Comparison of ENCODE assay signal across 9 cellular contexts in the genomic region with DNA sequence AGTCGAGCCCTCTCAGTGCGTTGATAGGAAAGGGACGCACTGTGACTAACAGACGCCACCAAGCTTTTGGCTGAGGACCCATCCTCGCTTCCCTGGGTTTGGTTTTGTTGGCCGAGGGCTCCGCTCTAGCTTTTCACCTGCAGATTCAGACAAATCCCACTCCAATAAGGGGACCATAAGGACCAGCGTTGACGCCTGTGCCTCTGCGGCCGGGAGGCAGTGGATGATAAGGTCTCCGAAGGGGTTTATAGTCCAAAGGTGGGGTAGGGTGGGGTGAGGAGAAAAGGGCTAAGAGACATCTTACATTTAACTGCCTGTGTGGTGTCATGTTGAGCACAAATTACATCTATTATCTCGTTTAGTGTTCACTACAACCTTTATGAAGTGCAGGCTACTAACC. TPM values are rescaled to one million over a fixed set of nuclear protein-coding genes. Genes with fewer than 3 reads are reported as not detected.
DNase-seq lines count a peak whose midpoint lies in the region; ATAC-seq, FAIRE-seq and TF ChIP-seq lines count a peak whose summit lies in the region.
"Had no signal": no experiment of that assay in that cellular context is flagged by ENCODE, and none has a peak within 500 bp of the region (broad histone marks: within the 10 kb centered on the region; RNA-seq: fewer than 3 reads in every experiment).

No MANE protein-coding gene starts in this region.

- RAD21 ChIA-PET in GM12878 (lab: Charles Lee; ENCODE audit: unreplicated experiment): interaction anchor here (0.8 to 1.5 kb wide), 3 partner anchors 10 to 45 kb away, joined by 3 to 10 read pairs (median 3); partner anchors contain the start of gene CENPS

- TF ChIP-seq RAD21 in GM12878 (IDR thresholded peaks at IDR 0.05; ENCODE audit: insufficient read depth, low read depth, low read length): no peak

- TF ChIP-seq POLR2A in GM12878 (IDR thresholded peaks at IDR 0.05; ENCODE audit: low read depth, low read length) (no peak), upper lobe of left lung (IDR thresholded peaks at IDR 0.05) (no peak)

- DNase-seq in cardiac muscle cell (ENCODE audit: low read depth in 1 of 2, low spot score in 1 of 2): peak in 1 of 2 donors; percentile 10
- no peak for DNase-seq in left cardiac atrium
- no peak for DNase-seq in GM12878 (ENCODE audit: low read depth, low spot score)
- DNase-seq in lung (ENCODE audit: low spot score): no peak
- no peak for DNase-seq in upper lobe of left lung
- no peak for DNase-seq in stimulated activated CD8-positive, alpha-beta memory T cell treated with anti-CD3 and anti-CD28 coated beads, Interleukin-4, amount 100 ng/mL, for 48 hours
- no peak for DNase-seq in GDM1 (lab: John Stamatoyannopoulos, UW)

- H3K36me3 ChIP-seq in cardiac muscle cell (no peaks in the 10 kb centered on the region), GM12878 (ENCODE audit: control insufficient read depth in 2 of 2, insufficient read depth in 2 of 2, low read length in 1 of 2) (no peaks in the 10 kb centered on the region), lung (ENCODE audit: control insufficient read depth in 2 of 2, insufficient read depth in 2 of 2, low read length in 2 of 2) (peaks cover 0 to 3% of the 10 kb centered on the region in 2 donors), upper lobe of left lung (no peaks in the 10 kb centered on the region)

- peak overlapping the region; percentile 61 for H2AFZ ChIP-seq in GM12878 (ENCODE audit: control insufficient read depth, low read depth, low read length)

- no TSS peak for BruUV-seq in GM12878 (replicated peaks; lab: Mats Ljungman, UMichigan)

- in situ Hi-C loops in GM12878 (cut with MboI): no loop called here

- H3K27ac ChIP-seq in cardiac muscle cell (peak overlapping the region; percentile 90), GM12878 (ENCODE audit: control insufficient read depth, insufficient read depth) (peak overlapping the region; percentile 74), lung (ENCODE audit: low read depth in 1 of 2, low read length in 1 of 2) (peak overlapping the region; percentile 47 to 68), upper lobe of left lung (peak overlapping the region; percentile 74 to 93 (median 85))

- WGBS in GM12878 (ENCODE audit: insufficient coverage, insufficient replicate concordance, low lambda C conversion rate, missing lambda C conversion rate): under 1% methylated on average over 13 of the region's 13 CpGs
- 1 to 3% methylated on average over 13 of the region's 13 CpGs for WGBS in lung, 2 donors
- 0 to 2% methylated on average over 12 to 13 of the region's 13 CpGs for WGBS in upper lobe of left lung, 2 donors

- TF ChIP-seq EP300 in GM12878 (IDR thresholded peaks at IDR 0.05; ENCODE audit: borderline replicate concordance in 1 of 2, control insufficient read depth in 1 of 2, low read depth in 2 of 2, low read length in 2 of 2): no peak
- TF ChIP-seq EP300 in upper lobe of left lung (IDR thresholded peaks at IDR 0.05): no peak

- SMC1A ChIA-PET in GM12878 (lab: Charles Lee; ENCODE audit: uncharacterized antibody, unreplicated experiment): interaction anchor here (1.1 to 1.5 kb wide), 4 partner anchors 19 to 87 kb away, joined by 3 to 8 read pairs (median 4); partner anchors contain the start of gene CENPS

- peak overlapping the region; percentile 48 for H3K4me2 ChIP-seq in GM12878 (ENCODE audit: control insufficient read depth, insufficient read depth)

- peaks cover 7% of the 10 kb centered on the region for H3K4me1 ChIP-seq in cardiac muscle cell (ENCODE audit: low read depth)
- peaks cover 18% of the 10 kb centered on the region for H3K4me1 ChIP-seq in GM12878 (ENCODE audit: control insufficient read depth, insufficient read depth, low read length)
- H3K4me1 ChIP-seq in lung (ENCODE audit: control insufficient read depth in 2 of 2, insufficient read depth in 2 of 2, low read length in 2 of 2): peaks cover 7 to 8% of the 10 kb centered on the region in 2 donors
- peaks cover 19 to 45% (median 30%) of the 10 kb centered on the region in 4 donors for H3K4me1 ChIP-seq in upper lobe of left lung

- H3K27me3 ChIP-seq in cardiac muscle cell (no peaks in the 10 kb centered on the region), GM12878 (replicated peaks in 1 of 2; ENCODE audit: control insufficient read depth in 2 of 2, insufficient read depth in 2 of 2, low read length in 1 of 2) (no peaks in the 10 kb centered on the region), lung (ENCODE audit: control insufficient read depth, insufficient read depth) (no peaks in the 10 kb centered on the region), upper lobe of left lung (no peaks in the 10 kb centered on the region)

- H3K9ac ChIP-seq in GM12878 (ENCODE audit: control insufficient read depth, insufficient read depth, low read length): peak overlapping the region; percentile 73

- CTCF ChIA-PET in GM12878 (lab: Yijun Ruan, JAX): interaction anchor here (0.6 to 1.3 kb wide), 3 partner anchors 19 to 464 kb away, joined by 3 to 10 read pairs (median 7); partner anchors contain the start of gene CENPS

- FAIRE-seq in GM12878 (lab: Jason Lieb, UNC): no peak

- H3K4me3 ChIP-seq in cardiac muscle cell (peak overlapping the region; percentile 80), GM12878 (peak overlapping the region; percentile 96), lung (peak overlapping the region; percentile 84), upper lobe of left lung (peak overlapping the region; percentile 81 to 94 (median 84))

- no peaks in the 10 kb centered on the region for H3K9me3 ChIP-seq in cardiac muscle cell (ENCODE audit: low read depth)
- no peaks in the 10 kb centered on the region for H3K9me3 ChIP-seq in GM12878 (replicated peaks; ENCODE audit: control insufficient read depth, insufficient read depth, low read length)
- H3K9me3 ChIP-seq in lung (ENCODE audit: control insufficient read depth in 2 of 2, insufficient read depth in 1 of 2, low read length in 1 of 2): no peaks in the 10 kb centered on the region
- no peaks in the 10 kb centered on the region for H3K9me3 ChIP-seq in upper lobe of left lung

- TF ChIP-seq CTCF in cardiac muscle cell (IDR thresholded peaks at IDR 0.05; ENCODE audit: low read depth, low read length) (no peak), GM12878 (IDR thresholded peaks at IDR 0.05 in 2 of 3, conservative IDR thresholded peaks at IDR 0.05 in 1 of 3; ENCODE audit: control insufficient read depth in 2 of 3, extremely low read depth in 1 of 3, insufficient read depth in 1 of 3, low read depth in 3 of 3, low read length in 3 of 3) (no peak), lung (IDR thresholded peaks at IDR 0.05; ENCODE audit: control extremely low read depth, extremely low read depth) (no peak), upper lobe of left lung (IDR thresholded peaks at IDR 0.05) (no peak)

- no peak for ATAC-seq in left cardiac atrium
- no peak for ATAC-seq in GM12878
- ATAC-seq in lung (ENCODE audit: insufficient read depth, low FRiP score): no peak
- ATAC-seq in upper lobe of left lung (ENCODE audit: low FRiP score in 2 of 2): no peak
- ATAC-seq in HG03432 (IDR thresholded peaks at IDR 0.05; ENCODE audit: unreplicated experiment): no peak

- intact Hi-C loops in left cardiac atrium (cut with DNase I) (no loop called here), GM12878 (cut with micrococcal nuclease; ENCODE audit: unreplicated experiment) (loop anchor here (10.0 kb wide), 1 partner anchor 1429 kb away; no protein-coding TSS in a partner anchor)

- POLR2A ChIA-PET in GM12878 (lab: Charles Lee): interaction anchor here (0.6 kb wide), 2 partner anchors 15 to 17 kb away, joined by 3 to 4 read pairs; no protein-coding TSS in a partner anchor

- no peaks in the 10 kb centered on the region for H4K20me1 ChIP-seq in GM12878 (ENCODE audit: control insufficient read depth, insufficient read depth)

- peaks cover 41% of the 10 kb centered on the region for H3K79me2 ChIP-seq in GM12878 (ENCODE audit: control insufficient read depth, insufficient read depth, low read length)

RNA-seq across cellular contexts. Expression of gene PEX14, which starts 0.8 kb away (rescaled TPM):
- total RNA-seq in cardiac muscle cell: 29.2 and 32.1 TPM in 2 replicates
- 25.0 and 25.7 TPM in 2 replicates for polyA plus RNA-seq in cardiac muscle cell
- total RNA-seq in left cardiac atrium: 10 to 100 TPM; 17.6 to 24.7 TPM
- 20.9 and 23.3 TPM in 2 replicates for total RNA-seq in GM12878 (2013; cell fraction: nucleolus; rRNA removed)
- 14.1 and 14.6 TPM in 2 replicates for total RNA-seq in GM12878 (2014; rRNA removed)
- 7.6 and 11.3 TPM in 2 replicates for total RNA-seq in GM12878 (2014; rRNA removed; fragmentation: Illumina TruSeq; extraction: Trizol)
- 21.5 and 21.9 TPM in 2 replicates for total RNA-seq in GM12878 (2021)
- polyA plus RNA-seq in GM12878 (2011; ENCODE audit: low read depth): 5.1 TPM
- polyA plus RNA-seq in GM12878 (2011; rRNA removed): 4.0 and 6.0 TPM in 2 replicates
- polyA plus RNA-seq in GM12878 (2011; cell fraction: cytosol; rRNA removed): 8.3 and 10.1 TPM in 2 replicates
- polyA plus RNA-seq in GM12878 (2011; cell fraction: nucleus; rRNA removed): 19.6 and 30.4 TPM in 2 replicates
- polyA plus RNA-seq in GM12878 (2012): 15.9 and 16.2 TPM in 2 replicates
- 3.3 and 10.7 TPM in 2 replicates for polyA plus RNA-seq in GM12878 (2014; fragmentation: Illumina TruSeq; extraction: Trizol)
- polyA plus RNA-seq in GM12878 (2014; fragmentation: Nextera tagmentation; extraction: Ambion mirVana): 1 to 10 TPM; 1.4 to 1.5 TPM
- polyA plus RNA-seq in GM12878 (2014; rRNA removed): 12.8 and 15.6 TPM in 2 replicates
- polyA plus RNA-seq in GM12878 (2016; fragmentation: Nextera tagmentation; extraction: Ambion mirVana): 10 to 100 TPM; 20.6 to 23.2 TPM
- 3.2 and 8.4 TPM in 2 replicates for polyA minus RNA-seq in GM12878 (2011; rRNA and poly(A)+ RNA removed)
- 5.2 and 7.4 TPM in 2 replicates for polyA minus RNA-seq in GM12878 (2011; cell fraction: cytosol; rRNA and poly(A)+ RNA removed)
- polyA minus RNA-seq in GM12878 (2011; cell fraction: nucleus; rRNA and poly(A)+ RNA removed): 8.6 and 14.5 TPM in 2 replicates
- total RNA-seq in lung: 10 to 100 TPM; 18.2 to 23.4 TPM
- polyA plus RNA-seq in lung: 10 to 100 TPM; 18.1 to 29.2 TPM
- total RNA-seq in upper lobe of left lung: 10 to 100 TPM; 21.2 to 43.0 (median 29.9) TPM

RNA-seq across cellular contexts. Expression of gene DFFA, which starts 3.2 kb away (rescaled TPM):
- total RNA-seq in cardiac muscle cell (42.0 and 53.6 TPM in 2 replicates), left cardiac atrium (10 to 100 TPM; 26.1 to 28.3 TPM), GM12878 (2014; rRNA removed) (41.2 and 43.3 TPM in 2 replicates), GM12878 (2014; rRNA removed; fragmentation: Illumina TruSeq; extraction: Trizol) (43.0 and 49.2 TPM in 2 replicates), GM12878 (2021) (56.0 and 56.4 TPM in 2 replicates), lung (10 to 100 TPM; 32.2 to 37.4 TPM), upper lobe of left lung (10 to 100 TPM; 15.8 to 37.2 (median 22.9) TPM)
- polyA plus RNA-seq in cardiac muscle cell (47.5 and 69.4 TPM in 2 replicates), GM12878 (2011; rRNA removed) (32.8 and 38.1 TPM in 2 replicates), GM12878 (2014; fragmentation: Illumina TruSeq; extraction: Trizol) (31.7 and 37.4 TPM in 2 replicates), GM12878 (2014; fragmentation: Nextera tagmentation; extraction: Ambion mirVana) (10 to 100 TPM; 55.6 to 57.3 TPM), GM12878 (2014; rRNA removed) (36.1 and 41.1 TPM in 2 replicates), GM12878 (2016; fragmentation: Nextera tagmentation; extraction: Ambion mirVana) (10 to 100 TPM; 78.8 to 83.8 TPM), lung (10 to 100 TPM; 13.8 to 21.9 TPM)
- total RNA-seq in GM12878 (2013; cell fraction: nucleolus; rRNA removed): 39.4 and 39.5 TPM in 2 replicates
- polyA plus RNA-seq in GM12878 (2011; ENCODE audit: low read depth): 14.8 TPM
- 33.6 and 35.5 TPM in 2 replicates for polyA plus RNA-seq in GM12878 (2011; cell fraction: cytosol; rRNA removed)
- 13.9 and 15.4 TPM in 2 replicates for polyA plus RNA-seq in GM12878 (2011; cell fraction: nucleus; rRNA removed)
- 21.9 and 23.7 TPM in 2 replicates for polyA plus RNA-seq in GM12878 (2012)
- polyA minus RNA-seq in GM12878 (2011; rRNA and poly(A)+ RNA removed): 53.0 and 57.9 TPM in 2 replicates
- polyA minus RNA-seq in GM12878 (2011; cell fraction: cytosol; rRNA and poly(A)+ RNA removed): 11.3 and 12.0 TPM in 2 replicates
- 5.2 and 7.7 TPM in 2 replicates for polyA minus RNA-seq in GM12878 (2011; cell fraction: nucleus; rRNA and poly(A)+ RNA removed)

RNA-seq across cellular contexts. Expression of gene CORT, which starts 25.7 kb away (rescaled TPM):
- total RNA-seq in cardiac muscle cell: 2.3 and 3.1 TPM in 2 replicates
- polyA plus RNA-seq in cardiac muscle cell: 1.2 and 2.3 TPM in 2 replicates
- total RNA-seq in left cardiac atrium: not detected
- total RNA-seq in GM12878 (2013; cell fraction: nucleolus; rRNA removed): 0.63 and 0.91 TPM in 2 replicates
- 0.23 and 0.27 TPM in 2 replicates for total RNA-seq in GM12878 (2014; rRNA removed)
- total RNA-seq in GM12878 (2014; rRNA removed; fragmentation: Illumina TruSeq; extraction: Trizol): 0.18 TPM in 1 of 2 replicates, not detected in the other
- 0.49 TPM in 1 of 2 replicates, not detected in the other for total RNA-seq in GM12878 (2021)
- 0.33 TPM for polyA plus RNA-seq in GM12878 (2011; ENCODE audit: low read depth)
- polyA plus RNA-seq in GM12878 (2011; rRNA removed): 0.10 and 0.12 TPM in 2 replicates
- 0.18 TPM in 1 of 2 replicates, not detected in the other for polyA plus RNA-seq in GM12878 (2011; cell fraction: cytosol; rRNA removed)
- 0.34 TPM in 1 of 2 replicates, not detected in the other for polyA plus RNA-seq in GM12878 (2011; cell fraction: nucleus; rRNA removed)
- 0.18 and 0.27 TPM in 2 replicates for polyA plus RNA-seq in GM12878 (2012)
- 0.09 and 0.57 TPM in 2 replicates for polyA plus RNA-seq in GM12878 (2014; fragmentation: Illumina TruSeq; extraction: Trizol)
- polyA plus RNA-seq in GM12878 (2014; fragmentation: Nextera tagmentation; extraction: Ambion mirVana): under 1 TPM in 1 of 2 experiments, not detected in 1; 0.09 TPM
- 0.32 TPM in 1 of 2 replicates, not detected in the other for polyA plus RNA-seq in GM12878 (2014; rRNA removed)
- polyA plus RNA-seq in GM12878 (2016; fragmentation: Nextera tagmentation; extraction: Ambion mirVana): under 1 TPM; 0.33 to 0.38 TPM
- 0.21 TPM in 1 of 2 replicates, not detected in the other for polyA minus RNA-seq in GM12878 (2011; rRNA and poly(A)+ RNA removed)
- polyA minus RNA-seq in GM12878 (2011; cell fraction: cytosol; rRNA and poly(A)+ RNA removed): not detected in 2 replicates
- polyA minus RNA-seq in GM12878 (2011; cell fraction: nucleus; rRNA and poly(A)+ RNA removed): not detected in 2 replicates
- total RNA-seq in lung: under 1 TPM in 1 of 2 donors, not detected in 1; 0.40 TPM
- under 1 TPM; 0.10 to 0.20 TPM for polyA plus RNA-seq in lung
- total RNA-seq in upper lobe of left lung: under 1 TPM in 2 of 6 donors, not detected in 4; 0.26 to 0.59 TPM
- total RNA-seq: myocyte had no signal

RNA-seq across cellular contexts. Expression of gene CENPS, which starts 45.3 kb away (rescaled TPM):
- total RNA-seq in cardiac muscle cell (13.4 and 16.0 TPM in 2 replicates), left cardiac atrium (1 to 10 TPM; 4.1 to 5.0 TPM), GM12878 (2014; rRNA removed) (10.5 and 13.3 TPM in 2 replicates), GM12878 (2014; rRNA removed; fragmentation: Illumina TruSeq; extraction: Trizol) (20.7 and 21.7 TPM in 2 replicates), GM12878 (2021) (16.3 and 17.7 TPM in 2 replicates), lung (10 to 100 TPM; 15.5 to 19.5 TPM), upper lobe of left lung (10 to 100 TPM in 5 of 6 donors, 1 to 10 TPM in 1; 1.4 to 23.0 (median 14.3) TPM)
- polyA plus RNA-seq in cardiac muscle cell (30.6 and 46.3 TPM in 2 replicates), GM12878 (2011; rRNA removed) (9.4 and 15.0 TPM in 2 replicates), GM12878 (2014; fragmentation: Illumina TruSeq; extraction: Trizol) (13.3 and 15.8 TPM in 2 replicates), GM12878 (2014; fragmentation: Nextera tagmentation; extraction: Ambion mirVana) (10 to 100 TPM; 10.9 to 17.5 TPM), GM12878 (2014; rRNA removed) (13.7 and 14.3 TPM in 2 replicates), GM12878 (2016; fragmentation: Nextera tagmentation; extraction: Ambion mirVana) (10 to 100 TPM; 46.2 to 51.7 TPM), lung (10 to 100 TPM; 12.5 to 21.0 TPM)
- total RNA-seq in GM12878 (2013; cell fraction: nucleolus; rRNA removed): 3.0 and 6.2 TPM in 2 replicates
- 6.8 TPM for polyA plus RNA-seq in GM12878 (2011; ENCODE audit: low read depth)
- 7.1 and 8.1 TPM in 2 replicates for polyA plus RNA-seq in GM12878 (2011; cell fraction: cytosol; rRNA removed)
- polyA plus RNA-seq in GM12878 (2011; cell fraction: nucleus; rRNA removed): 4.9 and 5.6 TPM in 2 replicates
- 11.6 and 12.7 TPM in 2 replicates for polyA plus RNA-seq in GM12878 (2012)
- polyA minus RNA-seq in GM12878 (2011; rRNA and poly(A)+ RNA removed): 2.3 and 2.9 TPM in 2 replicates
- polyA minus RNA-seq in GM12878 (2011; cell fraction: cytosol; rRNA and poly(A)+ RNA removed): 1.9 and 2.6 TPM in 2 replicates
- polyA minus RNA-seq in GM12878 (2011; cell fraction: nucleus; rRNA and poly(A)+ RNA removed): 2.1 and 6.8 TPM in 2 replicates
